Comparison of ENCODE assay signal across 1 cellular context in the genomic region with DNA sequence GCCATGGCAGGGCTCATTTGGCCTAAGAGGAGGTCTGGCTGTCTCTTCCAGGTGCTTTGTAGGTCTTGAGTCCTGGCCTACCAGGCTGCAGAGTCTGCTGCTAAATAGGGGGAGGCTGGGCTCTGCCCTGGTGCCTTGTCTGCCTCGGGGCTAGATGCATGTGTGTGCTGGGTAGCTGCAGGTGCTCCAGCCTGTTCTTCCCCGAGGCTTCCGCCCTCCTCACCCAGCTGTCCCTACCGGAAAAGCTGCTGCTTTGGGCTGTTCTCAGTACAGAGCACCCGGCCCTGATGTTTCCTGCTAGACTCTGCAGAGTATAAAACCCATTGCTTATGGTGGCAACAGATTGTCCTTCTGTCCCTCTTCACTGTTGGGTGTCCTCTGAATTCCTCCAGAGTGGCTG.
TF ChIP-seq lines count a peak whose summit lies in the region.

No MANE protein-coding gene starts in this region.

TF ChIP-seq in HepG2, 621 proteins besides CTCF, POLR2A, EP300 and RAD21 (continued from another document):
- TF ChIP-seq, protein P1, sequence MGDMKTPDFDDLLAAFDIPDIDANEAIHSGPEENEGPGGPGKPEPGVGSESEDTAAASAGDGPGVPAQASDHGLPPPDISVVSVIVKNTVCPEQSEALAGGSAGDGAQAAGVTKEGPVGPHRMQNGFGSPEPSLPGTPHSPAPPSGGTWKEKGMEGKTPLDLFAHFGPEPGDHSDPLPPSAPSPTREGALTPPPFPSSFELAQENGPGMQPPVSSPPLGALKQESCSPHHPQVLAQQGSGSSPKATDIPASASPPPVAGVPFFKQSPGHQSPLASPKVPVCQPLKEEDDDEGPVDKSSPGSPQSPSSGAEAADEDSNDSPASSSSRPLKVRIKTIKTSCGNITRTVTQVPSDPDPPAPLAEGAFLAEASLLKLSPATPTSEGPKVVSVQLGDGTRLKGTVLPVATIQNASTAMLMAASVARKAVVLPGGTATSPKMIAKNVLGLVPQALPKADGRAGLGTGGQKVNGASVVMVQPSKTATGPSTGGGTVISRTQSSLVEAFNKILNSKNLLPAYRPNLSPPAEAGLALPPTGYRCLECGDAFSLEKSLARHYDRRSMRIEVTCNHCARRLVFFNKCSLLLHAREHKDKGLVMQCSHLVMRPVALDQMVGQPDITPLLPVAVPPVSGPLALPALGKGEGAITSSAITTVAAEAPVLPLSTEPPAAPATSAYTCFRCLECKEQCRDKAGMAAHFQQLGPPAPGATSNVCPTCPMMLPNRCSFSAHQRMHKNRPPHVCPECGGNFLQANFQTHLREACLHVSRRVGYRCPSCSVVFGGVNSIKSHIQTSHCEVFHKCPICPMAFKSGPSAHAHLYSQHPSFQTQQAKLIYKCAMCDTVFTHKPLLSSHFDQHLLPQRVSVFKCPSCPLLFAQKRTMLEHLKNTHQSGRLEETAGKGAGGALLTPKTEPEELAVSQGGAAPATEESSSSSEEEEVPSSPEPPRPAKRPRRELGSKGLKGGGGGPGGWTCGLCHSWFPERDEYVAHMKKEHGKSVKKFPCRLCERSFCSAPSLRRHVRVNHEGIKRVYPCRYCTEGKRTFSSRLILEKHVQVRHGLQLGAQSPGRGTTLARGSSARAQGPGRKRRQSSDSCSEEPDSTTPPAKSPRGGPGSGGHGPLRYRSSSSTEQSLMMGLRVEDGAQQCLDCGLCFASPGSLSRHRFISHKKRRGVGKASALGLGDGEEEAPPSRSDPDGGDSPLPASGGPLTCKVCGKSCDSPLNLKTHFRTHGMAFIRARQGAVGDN (CRISPR knock-in tag; IDR thresholded peaks at IDR 0.05) = 0 out of 2 replicates have a peak, but pooled peaks have one; percentile 20
